8 cellular contexts compared by ENCODE assay signal in genomic region chr1:88983791-88984552, GRCh38. TPM values are rescaled to one million over a fixed set of nuclear protein-coding genes. Genes with fewer than 3 reads are reported as not detected.
DNase-seq lines count a peak whose midpoint lies in the region; ATAC-seq and TF ChIP-seq lines count a peak whose summit lies in the region.

No MANE protein-coding gene starts in this region.

- peaks cover 4% of the 10 kb centered on the region; the same call in 1 of the 2 replicates for H4K20me1 ChIP-seq in DND-41 (ENCODE audit: insufficient read depth, low read length)

- intact Hi-C loops in Right ventricle myocardium superior (cut with DNase I) = no loop called here

- H3K79me2 ChIP-seq in DND-41 (ENCODE audit: insufficient read depth, low read length) = peaks cover 100% of the 10 kb centered on the region

- no peaks in the 10 kb centered on the region for H3K9me3 ChIP-seq in DND-41 (ENCODE audit: insufficient read depth, low read length, severe bottlenecking)
- H3K9me3 ChIP-seq in HEK293 (ENCODE audit: control insufficient read depth, insufficient read depth, low read depth, low read length) = no peaks in the 10 kb centered on the region

- no peaks in the 10 kb centered on the region for H3K27me3 Mint-ChIP-seq in activated naive CD8-positive, alpha-beta T cell treated with anti-CD3 and anti-CD28 coated beads for 36 hours

- peak; percentile 26 for DNase-seq in DND-41
- peak; percentile 30 for DNase-seq in NCI-H748 treated with DMSO at 0.1 percent for 48 hours (lab: John Stamatoyannopoulos, UW)
- no peak for DNase-seq in activated naive CD8-positive, alpha-beta T cell treated with anti-CD3 and anti-CD28 coated beads for 36 hours
- DNase-seq in Right ventricle myocardium superior = no peak
- no peak for DNase-seq in retinal pigment epithelial cell (ENCODE audit: low read depth)

- POLR2A ChIA-PET in HEK293 (lab: Yijun Ruan, JAX) = interaction anchor here (0.6 kb wide), 1 partner anchor 1050 kb away, joined by 3 read pairs; no protein-coding TSS in a partner anchor

- peak overlapping the region; percentile 27; the same call in 1 of the 2 replicates for H3K9ac ChIP-seq in DND-41 (ENCODE audit: low read depth, low read length)

- peak overlapping the region; percentile 90 for H3K27ac Mint-ChIP-seq in activated naive CD8-positive, alpha-beta T cell treated with anti-CD3 and anti-CD28 coated beads for 36 hours

- H3K4me3 Mint-ChIP-seq in activated naive CD8-positive, alpha-beta T cell treated with anti-CD3 and anti-CD28 coated beads for 36 hours = peak overlapping the region; percentile 50

- peaks cover 55% of the 10 kb centered on the region for H3K4me1 ChIP-seq in DND-41 (ENCODE audit: insufficient read depth, low read length)
- peaks cover 17% of the 10 kb centered on the region for H3K4me1 ChIP-seq in HEK293 (ENCODE audit: control insufficient read depth, insufficient read depth, low read length)

- H3K27me3 ChIP-seq in DND-41 (ENCODE audit: insufficient read depth, low read length, poor library complexity) = no peaks in the 10 kb centered on the region

- CTCF ChIA-PET in HEK293 (lab: Yijun Ruan, JAX) = interaction anchor here (0.6 to 2.6 kb wide), 21 partner anchors 9 to 1118 kb away, joined by 3 to 24 read pairs (median 4); no protein-coding TSS in a partner anchor

- peak; percentile 77 for ATAC-seq in DND-41 (ENCODE audit: insufficient read depth, low read depth)
- ATAC-seq in Right ventricle myocardium superior (ENCODE audit: poor library complexity) = peak; percentile 68
- no peak for ATAC-seq in GM21737 (IDR thresholded peaks at IDR 0.05; ENCODE audit: unreplicated experiment)
- ATAC-seq in HG02970 (IDR thresholded peaks at IDR 0.05; ENCODE audit: low FRiP score, unreplicated experiment) = no peak

- H3K4me2 ChIP-seq in DND-41 (ENCODE audit: insufficient read depth, low read length) = peak overlapping the region; percentile 51

- H3K4me3 ChIP-seq in DND-41 (ENCODE audit: low read depth in 1 of 2, low read length in 2 of 2) = no peak overlapping the region; a peak in 1 of 4 replicates
- no peak overlapping the region for H3K4me3 ChIP-seq in HEK293 (ENCODE audit: low read depth, low read length)
- no peak overlapping the region for H3K4me3 ChIP-seq in retinal pigment epithelial cell (ENCODE audit: low read length)

- TF ChIP-seq CTCF in DND-41 (IDR thresholded peaks at IDR 0.05; ENCODE audit: borderline replicate concordance, extremely low read depth, low read length, poor library complexity, severe bottlenecking) (peak; percentile 71), HEK293 (tag by site-specific recombination; IDR thresholded peaks at IDR 0.05) (no peak), retinal pigment epithelial cell (conservative IDR thresholded peaks at IDR 0.05; ENCODE audit: low read depth, low read length) (peak; percentile 59)

- H3K9me3 Mint-ChIP-seq in activated naive CD8-positive, alpha-beta T cell treated with anti-CD3 and anti-CD28 coated beads for 36 hours = peaks cover 9% of the 10 kb centered on the region

- peaks cover 69% of the 10 kb centered on the region for H3K36me3 ChIP-seq in DND-41 (ENCODE audit: insufficient read depth, low read length)
- H3K36me3 ChIP-seq in HEK293 (ENCODE audit: control insufficient read depth in 2 of 2, insufficient read depth in 1 of 2, low read length in 2 of 2) = peaks cover 7 to 50% of the 10 kb centered on the region in 2 experiments

- H2AFZ ChIP-seq in DND-41 (ENCODE audit: low read depth, low read length) = no peak overlapping the region

- H3K36me3 Mint-ChIP-seq in activated naive CD8-positive, alpha-beta T cell treated with anti-CD3 and anti-CD28 coated beads for 36 hours = peaks cover 85% of the 10 kb centered on the region

- H3K27ac ChIP-seq in DND-41 (ENCODE audit: low read length) (0 out of 2 replicates have a peak overlapping the region, but pooled peaks have one; percentile 28), HEK293 (ENCODE audit: extremely low read depth, low read depth, low read length) (no peak overlapping the region)

- peaks cover 82% of the 10 kb centered on the region for H3K4me1 Mint-ChIP-seq in activated naive CD8-positive, alpha-beta T cell treated with anti-CD3 and anti-CD28 coated beads for 36 hours

TF ChIP-seq in HEK293, 187 proteins besides CTCF, POLR2A, EP300 and RAD21:
- TF ChIP-seq ZNF302 (tag by site-specific recombination; IDR thresholded peaks at IDR 0.05; ENCODE audit: low read depth) (no peak), SETDB1 (IDR thresholded peaks at IDR 0.05; ENCODE audit: insufficient read length, low read length) (no peak), GLIS1 (tag by site-specific recombination; IDR thresholded peaks at IDR 0.05) (no peak), ZNF654 (tag by site-specific recombination; IDR thresholded peaks at IDR 0.05; ENCODE audit: low read depth) (peak; percentile 43)

RNA-seq across cellular contexts. Expression of gene KYAT3, which starts 8.5 kb away (rescaled TPM):
- 10 to 100 TPM; 51.7 to 53.3 TPM for total RNA-seq in activated naive CD8-positive, alpha-beta T cell treated with anti-CD3 and anti-CD28 coated beads for 36 hours
- 9.1 TPM for total RNA-seq in Right ventricle myocardium superior

RNA-seq across cellular contexts. Expression of gene RBMXL1, which starts 8.5 kb away (rescaled TPM):
- 10 to 100 TPM; 25.7 to 25.8 TPM for total RNA-seq in activated naive CD8-positive, alpha-beta T cell treated with anti-CD3 and anti-CD28 coated beads for 36 hours
- total RNA-seq in Right ventricle myocardium superior = 9.1 TPM

RNA-seq across cellular contexts. Expression of gene GBP3, which starts 38.7 kb away (rescaled TPM):
- total RNA-seq in activated naive CD8-positive, alpha-beta T cell treated with anti-CD3 and anti-CD28 coated beads for 36 hours = 10 to 100 TPM in 1 of 2 experiments, 1 to 10 TPM in 1; 9.7 to 10.2 TPM
- total RNA-seq in Right ventricle myocardium superior = 6.6 TPM

Comparison
In these comparisons a context has a peak if more than half of its experiments do, and no peak if none do; other contexts are left out.
1. ATAC-seq: peak in DND-41 (single experiment) and Right ventricle myocardium superior (single experiment); none in GM21737 (single experiment) and HG02970 (single experiment).
2. DNase-seq: peak in DND-41 (single experiment) and NCI-H748 treated with DMSO at 0.1 percent for 48 hours (single experiment); none in activated naive CD8-positive, alpha-beta T cell treated with anti-CD3 and anti-CD28 coated beads for 36 hours (single experiment), Right ventricle myocardium superior (single experiment) and retinal pigment epithelial cell (single experiment).